Comparison of ENCODE assay signal across 14 cellular contexts in genomic region chr17:49351572-49352140, GRCh38. TPM values are rescaled to one million over a fixed set of nuclear protein-coding genes. Genes with fewer than 3 reads are reported as not detected.
DNase-seq lines count a peak whose midpoint lies in the region; ATAC-seq and TF ChIP-seq lines count a peak whose summit lies in the region.
"Had no signal": no experiment of that assay in that cellular context is flagged by ENCODE, and none has a peak within 500 bp of the region (broad histone marks: within the 10 kb centered on the region; RNA-seq: fewer than 3 reads in every experiment).

No MANE protein-coding gene starts in this region.

- no peaks in the 10 kb centered on the region for H3K9me3 ChIP-seq in CD4-positive, alpha-beta T cell (ENCODE audit: control insufficient read depth, low read length)
- H3K9me3 ChIP-seq in T-helper 17 cell (ENCODE audit: control insufficient read depth, low read length, poor library complexity, severe bottlenecking) = no peaks in the 10 kb centered on the region

- no peaks in the 10 kb centered on the region for H3K27me3 ChIP-seq in CD4-positive, alpha-beta T cell (ENCODE audit: control insufficient read depth, insufficient read depth, low read length)

- POLR2A ChIA-PET in CD4-positive, alpha-beta T cell (lab: Charles Lee) = interaction anchor here (1.9 kb wide), 1 partner anchor 9 kb away, joined by 9 read pairs; no protein-coding TSS in a partner anchor

- peaks cover 2% of the 10 kb centered on the region for H3K36me3 Mint-ChIP-seq in activated T-cell treated with anti-CD3 and anti-CD28 coated beads, Interleukin-2, amount 50 U/mL, for 24 hours (ENCODE audit: low read depth)
- peaks cover 15% of the 10 kb centered on the region for H3K36me3 Mint-ChIP-seq in activated T-cell treated with anti-CD3 and anti-CD28 coated beads, Interleukin-2, amount 50 U/mL, for 4 hours (ENCODE audit: insufficient read depth)
- peaks cover 19% of the 10 kb centered on the region for H3K36me3 Mint-ChIP-seq in CD4-positive, alpha-beta T cell (ENCODE audit: low read depth)
- H3K36me3 Mint-ChIP-seq in T-helper 17 cell (ENCODE audit: low read depth) = no peaks in the 10 kb centered on the region

- CTCF ChIA-PET in CD4-positive, alpha-beta T cell (lab: Charles Lee) = interaction anchor here (1.0 kb wide), 1 partner anchor 17 kb away, joined by 3 read pairs; no protein-coding TSS in a partner anchor

- peaks cover 64% of the 10 kb centered on the region for H3K4me1 Mint-ChIP-seq in activated T-cell treated with anti-CD3 and anti-CD28 coated beads, Interleukin-2, amount 50 U/mL, for 24 hours (ENCODE audit: low read depth)
- peaks cover 51% of the 10 kb centered on the region for H3K4me1 Mint-ChIP-seq in activated T-cell treated with anti-CD3 and anti-CD28 coated beads, Interleukin-2, amount 50 U/mL, for 4 hours (ENCODE audit: low read depth)
- peaks cover 59% of the 10 kb centered on the region for H3K4me1 Mint-ChIP-seq in CD4-positive, alpha-beta T cell (ENCODE audit: low read depth)
- H3K4me1 Mint-ChIP-seq in T-helper 17 cell = peaks cover 13% of the 10 kb centered on the region

- no peak for DNase-seq in activated T-cell treated with anti-CD3 and anti-CD28 coated beads, Interleukin-2, amount 50 U/mL, for 24 hours
- no peak for DNase-seq in activated T-cell treated with anti-CD3 and anti-CD28 coated beads, Interleukin-2, amount 50 U/mL, for 4 hours
- DNase-seq in CD4-positive, alpha-beta T cell = no peak
- DNase-seq in T-helper 17 cell = no peak
- no peak for DNase-seq in activated gamma-delta T cell (lab: John Stamatoyannopoulos, UW)
- DNase-seq in foreskin melanocyte = no peak
- DNase-seq: DMS79, HCEC 1CT had no signal

- no peak for TF ChIP-seq CTCF in CD4-positive, alpha-beta T cell (IDR thresholded peaks at IDR 0.05)

- peak overlapping the region; percentile 55 for H3K27ac Mint-ChIP-seq in activated T-cell treated with anti-CD3 and anti-CD28 coated beads, Interleukin-2, amount 50 U/mL, for 24 hours
- peak overlapping the region; percentile 20 for H3K27ac Mint-ChIP-seq in CD4-positive, alpha-beta T cell
- peak overlapping the region; percentile 3 for H3K27ac Mint-ChIP-seq in T-helper 17 cell
- H3K27ac Mint-ChIP-seq: B cell, CD14-positive monocyte had no signal

- no peak for ATAC-seq in activated T-cell treated with anti-CD3 and anti-CD28 coated beads, Interleukin-2, amount 50 U/mL, for 4 hours
- ATAC-seq in CD4-positive, alpha-beta T cell (ENCODE audit: poor library complexity) = no peak
- ATAC-seq in T-helper 17 cell = no peak
- ATAC-seq in HG03432 (IDR thresholded peaks at IDR 0.05; ENCODE audit: unreplicated experiment) = no peak
- ATAC-seq: GM12878, K562 had no signal

- H3K9me3 Mint-ChIP-seq in activated T-cell treated with anti-CD3 and anti-CD28 coated beads, Interleukin-2, amount 50 U/mL, for 24 hours = no peaks in the 10 kb centered on the region
- H3K9me3 Mint-ChIP-seq in activated T-cell treated with anti-CD3 and anti-CD28 coated beads, Interleukin-2, amount 50 U/mL, for 4 hours = no peaks in the 10 kb centered on the region
- no peaks in the 10 kb centered on the region for H3K9me3 Mint-ChIP-seq in CD4-positive, alpha-beta T cell
- H3K9me3 Mint-ChIP-seq: CD14-positive monocyte had no signal

- no peaks in the 10 kb centered on the region for H3K27me3 Mint-ChIP-seq in activated T-cell treated with anti-CD3 and anti-CD28 coated beads, Interleukin-2, amount 50 U/mL, for 24 hours
- no peaks in the 10 kb centered on the region for H3K27me3 Mint-ChIP-seq in activated T-cell treated with anti-CD3 and anti-CD28 coated beads, Interleukin-2, amount 50 U/mL, for 4 hours (ENCODE audit: low read depth)
- H3K27me3 Mint-ChIP-seq in CD4-positive, alpha-beta T cell = no peaks in the 10 kb centered on the region
- no peaks in the 10 kb centered on the region for H3K27me3 Mint-ChIP-seq in T-helper 17 cell
- H3K27me3 Mint-ChIP-seq: B cell had no signal

- no peak overlapping the region for H3K4me3 Mint-ChIP-seq in activated T-cell treated with anti-CD3 and anti-CD28 coated beads, Interleukin-2, amount 50 U/mL, for 24 hours
- H3K4me3 Mint-ChIP-seq in activated T-cell treated with anti-CD3 and anti-CD28 coated beads, Interleukin-2, amount 50 U/mL, for 4 hours = no peak overlapping the region
- H3K4me3 Mint-ChIP-seq in CD4-positive, alpha-beta T cell = no peak overlapping the region
- no peak overlapping the region for H3K4me3 Mint-ChIP-seq in T-helper 17 cell
- H3K4me3 Mint-ChIP-seq: B cell, CD14-positive monocyte had no signal

- H3K27ac ChIP-seq in CD4-positive, alpha-beta T cell (ENCODE audit: low read depth, low read length) = no peak overlapping the region
- H3K27ac ChIP-seq: HL-60 had no signal

- intact Hi-C loops in CD4-positive, alpha-beta T cell (cut with DNase I, micrococcal nuclease) = no loop called here

RNA-seq across cellular contexts. Expression of gene ZNF652, which starts 10.4 kb away (rescaled TPM):
- 1 to 10 TPM; 2.8 to 3.2 (median 3.1) TPM for total RNA-seq in activated T-cell treated with anti-CD3 and anti-CD28 coated beads, Interleukin-2, amount 50 U/mL, for 4 hours
- total RNA-seq in CD4-positive, alpha-beta T cell = 10 to 100 TPM; 33.7 to 34.9 TPM
- 10 to 100 TPM; 53.5 to 56.9 TPM for total RNA-seq in T-helper 17 cell

Comparison
In these comparisons a context has a peak if more than half of its experiments do, and no peak if none do; other contexts are left out.
1. H3K27ac Mint-ChIP-seq: peak in every context shown above with its lines; median percentile 55 in activated T-cell treated with anti-CD3 and anti-CD28 coated beads, Interleukin-2, amount 50 U/mL, for 24 hours; 20 in CD4-positive, alpha-beta T cell; 3 in T-helper 17 cell.
2. RNA of gene ZNF652, which starts 10.4 kb away (total RNA-seq): 53.5 to 56.9 TPM in T-helper 17 cell and 33.7 to 34.9 TPM in CD4-positive, alpha-beta T cell; 2.8 to 3.2 TPM in activated T-cell treated with anti-CD3 and anti-CD28 coated beads, Interleukin-2, amount 50 U/mL, for 4 hours; every median in the first group is over 4 times any median in the second.